Comparison of ENCODE assay signal across 1 cellular context in the genomic region with DNA sequence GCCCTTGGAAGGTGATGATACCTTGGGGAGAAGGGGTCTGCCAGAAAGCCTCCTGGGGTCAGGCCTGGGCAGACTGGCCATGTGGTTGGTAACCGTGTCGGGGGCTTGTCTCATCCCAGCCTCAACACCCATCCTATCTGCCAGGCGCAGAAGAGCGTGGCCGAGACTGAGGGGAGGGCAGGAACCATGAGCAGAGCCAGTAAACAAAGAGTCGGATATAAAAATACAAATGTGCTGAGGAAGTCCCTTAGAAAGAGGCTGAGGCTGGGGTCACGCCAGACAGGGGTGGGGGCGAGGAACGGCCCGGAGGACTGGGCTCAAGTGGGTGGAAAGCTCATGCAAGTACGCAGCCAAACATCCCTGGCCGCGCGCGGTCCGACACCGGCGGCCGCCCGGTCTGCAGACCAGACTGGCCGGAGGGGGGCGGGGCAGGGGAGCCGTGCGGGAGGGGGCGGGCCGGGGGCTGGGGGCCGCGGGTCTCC.
TF ChIP-seq lines count a peak whose summit lies in the region.

No MANE protein-coding gene starts in this region.

TF ChIP-seq in IMR-90, 13 proteins besides CTCF, POLR2A, EP300 and RAD21:
- no peak for TF ChIP-seq NFE2L2 (IDR thresholded peaks at IDR 0.05; ENCODE audit: low read depth, low read length)
- no peak for TF ChIP-seq MAFK (IDR thresholded peaks at IDR 0.05; ENCODE audit: low read depth, low read length)
- no peak for TF ChIP-seq FOS (IDR thresholded peaks at IDR 0.05; ENCODE audit: low read depth, low read length)
- no peak for TF ChIP-seq ELK1 (IDR thresholded peaks at IDR 0.05; ENCODE audit: borderline replicate concordance, low read depth, low read length)
- no peak for TF ChIP-seq MAZ (IDR thresholded peaks at IDR 0.05; ENCODE audit: borderline replicate concordance, low read depth, low read length)
- TF ChIP-seq BHLHE40 (IDR thresholded peaks at IDR 0.05; ENCODE audit: low read depth, low read length): no peak
- no peak for TF ChIP-seq RFX5 (IDR thresholded peaks at IDR 0.05; ENCODE audit: low read depth, low read length)
- TF ChIP-seq SMC3 (IDR thresholded peaks at IDR 0.05; ENCODE audit: low read depth, low read length): no peak
- TF ChIP-seq, protein P1, sequence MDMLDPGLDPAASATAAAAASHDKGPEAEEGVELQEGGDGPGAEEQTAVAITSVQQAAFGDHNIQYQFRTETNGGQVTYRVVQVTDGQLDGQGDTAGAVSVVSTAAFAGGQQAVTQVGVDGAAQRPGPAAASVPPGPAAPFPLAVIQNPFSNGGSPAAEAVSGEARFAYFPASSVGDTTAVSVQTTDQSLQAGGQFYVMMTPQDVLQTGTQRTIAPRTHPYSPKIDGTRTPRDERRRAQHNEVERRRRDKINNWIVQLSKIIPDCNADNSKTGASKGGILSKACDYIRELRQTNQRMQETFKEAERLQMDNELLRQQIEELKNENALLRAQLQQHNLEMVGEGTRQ (IDR thresholded peaks at IDR 0.05; ENCODE audit: low read depth, low read length): no peak
- TF ChIP-seq RCOR1 (IDR thresholded peaks at IDR 0.05; ENCODE audit: insufficient replicate concordance, low read length): no peak
- TF ChIP-seq CHD1 (IDR thresholded peaks at IDR 0.05; ENCODE audit: low read depth, low read length): no peak
- TF ChIP-seq CEBPB (IDR thresholded peaks at IDR 0.05; ENCODE audit: low read depth, low read length): no peak
- no peak for TF ChIP-seq MXI1 (IDR thresholded peaks at IDR 0.05; ENCODE audit: borderline replicate concordance, low read depth, low read length)
